15 cellular contexts compared by ENCODE assay signal in genomic region chr17:59702304-59702703, GRCh38.
"Had no signal": no experiment of that assay in that cellular context is flagged by ENCODE, and none has a peak within 500 bp of the region (broad histone marks: within the 10 kb centered on the region; RNA-seq: fewer than 3 reads in every experiment).

No MANE protein-coding gene starts in this region.

- DNase-seq: activated CD4-positive, alpha-beta T cell treated with anti-CD3 and anti-CD28 coated beads for 48 hours; activated gamma-delta T cell; adrenal gland; foreskin keratinocyte; heart right ventricle; mucosa of descending colon; psoas muscle; stimulated activated CD4-positive, alpha-beta T cell treated with anti-CD3 and anti-CD28 coated beads, Interleukin-2, amount 100 ng/mL, for 48 hours; stimulated activated CD8-positive, alpha-beta memory T cell treated with anti-CD3 and anti-CD28 coated beads, Interleukin-4, amount 100 ng/mL, for 48 hours; T1000; uterus had no signal

- ATAC-seq: foreskin keratinocyte; heart right ventricle; mucosa of descending colon; natural killer cell treated with Interleukin-12 subunit alpha and Interleukin-12 subunit beta and Interleukin-15 and Interleukin-18, amount 100 ng/mL, for 72 hours; psoas muscle had no signal

- FAIRE-seq: colon, endothelial cell of umbilical vein, islet of Langerhans had no signal

- H3K9me3 Mint-ChIP-seq: natural killer cell treated with Interleukin-12 subunit alpha and Interleukin-12 subunit beta and Interleukin-15 and Interleukin-18, amount 100 ng/mL, for 72 hours had no signal

- H3K4me1 ChIP-seq: foreskin keratinocyte, uterus had no signal

- H3K4me3 ChIP-seq: adrenal gland, heart right ventricle, mucosa of descending colon, psoas muscle, uterus had no signal

- H3K27me3 ChIP-seq: adrenal gland, foreskin keratinocyte, heart right ventricle, uterus had no signal

- H3K9me3 ChIP-seq: adrenal gland, heart right ventricle, mucosa of descending colon, psoas muscle, uterus had no signal

- H3K4me3 Mint-ChIP-seq: natural killer cell treated with Interleukin-12 subunit alpha and Interleukin-12 subunit beta and Interleukin-15 and Interleukin-18, amount 100 ng/mL, for 72 hours had no signal

- H3K36me3 ChIP-seq: uterus had no signal

- H3K27ac ChIP-seq: adrenal gland, foreskin keratinocyte, heart right ventricle, psoas muscle, uterus had no signal

- H3K27me3 Mint-ChIP-seq: natural killer cell treated with Interleukin-12 subunit alpha and Interleukin-12 subunit beta and Interleukin-15 and Interleukin-18, amount 100 ng/mL, for 72 hours had no signal
